ENCODE assay signal across 1 cellular context in the genomic region with DNA sequence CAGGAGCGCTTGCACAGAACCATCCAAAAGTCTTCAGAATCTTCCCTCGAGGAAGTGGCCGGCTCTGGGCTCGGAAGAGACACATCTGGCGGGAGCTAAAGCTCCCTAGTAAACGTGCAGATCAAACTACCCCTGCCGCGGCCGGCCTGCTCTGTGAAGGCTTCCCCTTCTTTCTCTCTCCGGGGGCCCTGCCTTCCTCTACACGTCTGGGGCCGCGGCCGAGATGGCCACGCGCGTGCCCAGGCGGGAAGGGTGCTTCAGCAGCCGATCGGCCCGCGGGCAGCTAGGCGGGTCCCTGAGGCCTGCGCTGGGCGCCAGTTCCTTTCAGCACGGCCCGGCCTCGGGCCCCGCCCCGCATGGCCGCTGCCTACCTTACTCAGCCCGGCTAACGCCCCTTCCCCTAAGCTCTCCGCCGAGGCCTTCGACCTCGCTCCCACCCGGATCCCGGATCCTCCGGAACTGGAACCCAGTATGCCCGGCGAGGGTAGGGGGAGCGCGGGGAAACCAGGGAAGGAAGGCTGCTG.
TF ChIP-seq lines count a peak whose summit lies in the region.

No MANE protein-coding gene starts in this region.

TF ChIP-seq in HepG2, 621 proteins besides CTCF, POLR2A, EP300 and RAD21 (continued from another document):
- no peak for TF ChIP-seq CERS6 (CRISPR knock-in tag; IDR thresholded peaks at IDR 0.05)
- TF ChIP-seq CREB1 (IDR thresholded peaks at IDR 0.05) = no peak
- TF ChIP-seq CREB1 (CRISPR knock-in tag; IDR thresholded peaks at IDR 0.05) = no peak
- no peak for TF ChIP-seq RELA (CRISPR knock-in tag; IDR thresholded peaks at IDR 0.05)
- no peak for TF ChIP-seq TAF15 (IDR thresholded peaks at IDR 0.05; ENCODE audit: low read depth, low read length, poor library complexity, severe bottlenecking)
- no peak for TF ChIP-seq ZSCAN20 (CRISPR knock-in tag; IDR thresholded peaks at IDR 0.05; ENCODE audit: borderline replicate concordance)
- no peak for TF ChIP-seq TBP (CRISPR knock-in tag; IDR thresholded peaks at IDR 0.05)
- TF ChIP-seq RORA (CRISPR knock-in tag; IDR thresholded peaks at IDR 0.05) = no peak
- no peak for TF ChIP-seq RFX5 (IDR thresholded peaks at IDR 0.05; ENCODE audit: low read depth, low read length)
- no peak for TF ChIP-seq ZNF878 (CRISPR knock-in tag; IDR thresholded peaks at IDR 0.05)
- no peak for TF ChIP-seq MNT (IDR thresholded peaks at IDR 0.05)
